1 cellular context compared by ENCODE assay signal in genomic region chr9:81833563-81834345, GRCh38.
A peak's percentile ranks its signal among the peaks of the same experiment; 100 is the strongest.
TF ChIP-seq lines count a peak whose summit lies in the region.

No MANE protein-coding gene starts in this region.

TF ChIP-seq in HepG2, 621 proteins besides CTCF, POLR2A, EP300 and RAD21 (continued from another document and continues in another):
- TF ChIP-seq TRAFD1 (CRISPR knock-in tag; IDR thresholded peaks at IDR 0.05; ENCODE audit: borderline replicate concordance): no peak
- no peak for TF ChIP-seq ZBTB25 (CRISPR knock-in tag; IDR thresholded peaks at IDR 0.05)
- TF ChIP-seq YY1 (IDR thresholded peaks at IDR 0.05; ENCODE audit: insufficient read depth, insufficient replicate concordance, low read depth, low read length): no peak
- no peak for TF ChIP-seq SYNCRIP (IDR thresholded peaks at IDR 0.05; ENCODE audit: insufficient read depth, low read depth, low read length)
- no peak for TF ChIP-seq IRF9 (CRISPR knock-in tag; IDR thresholded peaks at IDR 0.05; ENCODE audit: borderline replicate concordance)
- TF ChIP-seq ZNF503 (CRISPR knock-in tag; IDR thresholded peaks at IDR 0.05): peak; percentile 82
- peak; percentile 88 for TF ChIP-seq TCF7 (IDR thresholded peaks at IDR 0.05; ENCODE audit: low read depth)
- TF ChIP-seq ZBTB3 (CRISPR knock-in tag; IDR thresholded peaks at IDR 0.05; ENCODE audit: borderline replicate concordance, low read depth): no peak
- TF ChIP-seq TFE3 (CRISPR knock-in tag; IDR thresholded peaks at IDR 0.05): peak; percentile 92
- no peak for TF ChIP-seq ZNF616 (CRISPR knock-in tag; IDR thresholded peaks at IDR 0.05; ENCODE audit: low read depth)
- TF ChIP-seq SOX5 (CRISPR knock-in tag; IDR thresholded peaks at IDR 0.05; ENCODE audit: borderline replicate concordance): peak; percentile 92
- no peak for TF ChIP-seq NR2C2 (CRISPR knock-in tag; IDR thresholded peaks at IDR 0.05; ENCODE audit: borderline replicate concordance)
- TF ChIP-seq TP53 (CRISPR knock-in tag; conservative IDR thresholded peaks at IDR 0.05): peak; percentile 77; the same call in 1 of the 2 replicates
- peak; percentile 38; the same call in 1 of the 2 replicates for TF ChIP-seq ZNF646 (CRISPR knock-in tag; IDR thresholded peaks at IDR 0.05)
- TF ChIP-seq ZNF773 (CRISPR knock-in tag; IDR thresholded peaks at IDR 0.05; ENCODE audit: borderline replicate concordance): no peak
- TF ChIP-seq NR2F1 (CRISPR knock-in tag; IDR thresholded peaks at IDR 0.05): peak; percentile 92 to 95
- TF ChIP-seq SNAPC5 (CRISPR knock-in tag; IDR thresholded peaks at IDR 0.05; ENCODE audit: borderline replicate concordance): no peak
- no peak for TF ChIP-seq ZNF564 (CRISPR knock-in tag; IDR thresholded peaks at IDR 0.05)
- TF ChIP-seq CEBPG (CRISPR knock-in tag; IDR thresholded peaks at IDR 0.05): peak; percentile 39; the same call in 1 of the 2 replicates
- no peak for TF ChIP-seq CENPX (CRISPR knock-in tag; IDR thresholded peaks at IDR 0.05)
- no peak for TF ChIP-seq KLF9 (CRISPR knock-in tag; IDR thresholded peaks at IDR 0.05; ENCODE audit: low read depth)
- TF ChIP-seq ZNF598 (CRISPR knock-in tag; IDR thresholded peaks at IDR 0.05; ENCODE audit: borderline replicate concordance): no peak
- no peak for TF ChIP-seq CCDC6 (CRISPR knock-in tag; IDR thresholded peaks at IDR 0.05)
- TF ChIP-seq ARID4A (CRISPR knock-in tag; IDR thresholded peaks at IDR 0.05; ENCODE audit: borderline replicate concordance): no peak; the same call in 1 of the 2 replicates
- TF ChIP-seq FOSL1 (CRISPR knock-in tag; IDR thresholded peaks at IDR 0.05; ENCODE audit: borderline replicate concordance): no peak
- TF ChIP-seq NFKBIZ (CRISPR knock-in tag; IDR thresholded peaks at IDR 0.05): no peak
- TF ChIP-seq ATF3 (CRISPR knock-in tag; IDR thresholded peaks at IDR 0.05): no peak
- no peak for TF ChIP-seq GATA4 (IDR thresholded peaks at IDR 0.05; ENCODE audit: borderline replicate concordance, low read depth)
- no peak for TF ChIP-seq ZNF589 (CRISPR knock-in tag; conservative IDR thresholded peaks at IDR 0.05)
- TF ChIP-seq ESRRA (CRISPR knock-in tag; IDR thresholded peaks at IDR 0.05; ENCODE audit: low read depth): no peak
- TF ChIP-seq ZNF281 (CRISPR knock-in tag; IDR thresholded peaks at IDR 0.05; ENCODE audit: borderline replicate concordance): no peak
- peak; percentile 81; the same call in 1 of the 2 replicates for TF ChIP-seq ZNF331 (CRISPR knock-in tag; IDR thresholded peaks at IDR 0.05)
- TF ChIP-seq CEBPB (IDR thresholded peaks at IDR 0.05; ENCODE audit: borderline replicate concordance, low read depth, low read length): no peak
